In genomic region chr12:93139028-93139665, GRCh38 we compare ENCODE assay signal across 10 cellular contexts.
A peak's percentile ranks its signal among the peaks of the same experiment; 100 is the strongest.
DNase-seq lines count a peak whose midpoint lies in the region; ATAC-seq and TF ChIP-seq lines count a peak whose summit lies in the region.
"Had no signal": no experiment of that assay in that cellular context is flagged by ENCODE, and none has a peak within 500 bp of the region (broad histone marks: within the 10 kb centered on the region; RNA-seq: fewer than 3 reads in every experiment).

No MANE protein-coding gene starts in this region.

- in situ Hi-C loops in Caki2 (cut with HindIII; ENCODE audit: low pct_unique_long_range_greater_than_20kb, low sequenced_read_pairs), result no loop called here

- no peak overlapping the region for H3K4me3 Mint-ChIP-seq in activated naive CD8-positive, alpha-beta T cell treated with anti-CD3 and anti-CD28 coated beads for 36 hours
- H3K4me3 Mint-ChIP-seq: activated naive CD8-positive, alpha-beta T cell had no signal

- no peaks in the 10 kb centered on the region for H3K9me3 ChIP-seq in Peyer's patch

- TF ChIP-seq CTCF in Peyer's patch (IDR thresholded peaks at IDR 0.05), result no peak

- no peaks in the 10 kb centered on the region for H3K27me3 Mint-ChIP-seq in activated naive CD8-positive, alpha-beta T cell treated with anti-CD3 and anti-CD28 coated beads for 36 hours
- H3K27me3 Mint-ChIP-seq: activated naive CD8-positive, alpha-beta T cell had no signal

- no peaks in the 10 kb centered on the region for H3K27me3 ChIP-seq in Peyer's patch

- no peaks in the 10 kb centered on the region for H3K9me3 Mint-ChIP-seq in activated naive CD8-positive, alpha-beta T cell treated with anti-CD3 and anti-CD28 coated beads for 36 hours

- peak overlapping the region; percentile 17 for H3K27ac Mint-ChIP-seq in activated naive CD8-positive, alpha-beta T cell treated with anti-CD3 and anti-CD28 coated beads for 36 hours
- H3K27ac Mint-ChIP-seq: activated naive CD8-positive, alpha-beta T cell had no signal

- peak; percentile 50 for DNase-seq in Caki2 (ENCODE audit: low read depth)
- DNase-seq in activated naive CD8-positive, alpha-beta T cell treated with anti-CD3 and anti-CD28 coated beads for 36 hours, result no peak
- DNase-seq in NCI-H1105 treated with DMSO at 0.1 percent for 48 hours (lab: John Stamatoyannopoulos, UW), result no peak
- DNase-seq in nucleus accumbens (lab: John Stamatoyannopoulos, UW), result no peak
- no peak for DNase-seq in hippocampal formation (lab: John Stamatoyannopoulos, UW)
- no peak for DNase-seq in Peyer's patch
- DNase-seq: NCI-H774 had no signal

- peaks cover 15% of the 10 kb centered on the region for H3K4me1 Mint-ChIP-seq in activated naive CD8-positive, alpha-beta T cell treated with anti-CD3 and anti-CD28 coated beads for 36 hours

- no peak overlapping the region for H3K4me3 ChIP-seq in Peyer's patch

- H3K36me3 Mint-ChIP-seq in activated naive CD8-positive, alpha-beta T cell treated with anti-CD3 and anti-CD28 coated beads for 36 hours, result no peaks in the 10 kb centered on the region
- H3K36me3 Mint-ChIP-seq: activated naive CD8-positive, alpha-beta T cell had no signal

- H3K4me1 ChIP-seq in Peyer's patch, result peaks cover 0 to 15% (median 0%) of the 10 kb centered on the region in 4 donors

- H3K36me3 ChIP-seq in Peyer's patch, result no peaks in the 10 kb centered on the region

- ATAC-seq in GM19438 (IDR thresholded peaks at IDR 0.05; ENCODE audit: low read depth, unreplicated experiment), result peak; percentile 59
- peak; percentile 67 for ATAC-seq in HG03159 (IDR thresholded peaks at IDR 0.05; ENCODE audit: unreplicated experiment)

- TF ChIP-seq POLR2A in Peyer's patch (IDR thresholded peaks at IDR 0.05), result no peak

- peak overlapping the region in 1 of 4 donors; percentile 18 for H3K27ac ChIP-seq in Peyer's patch
